1 cellular context compared by ENCODE assay signal in the genomic region with DNA sequence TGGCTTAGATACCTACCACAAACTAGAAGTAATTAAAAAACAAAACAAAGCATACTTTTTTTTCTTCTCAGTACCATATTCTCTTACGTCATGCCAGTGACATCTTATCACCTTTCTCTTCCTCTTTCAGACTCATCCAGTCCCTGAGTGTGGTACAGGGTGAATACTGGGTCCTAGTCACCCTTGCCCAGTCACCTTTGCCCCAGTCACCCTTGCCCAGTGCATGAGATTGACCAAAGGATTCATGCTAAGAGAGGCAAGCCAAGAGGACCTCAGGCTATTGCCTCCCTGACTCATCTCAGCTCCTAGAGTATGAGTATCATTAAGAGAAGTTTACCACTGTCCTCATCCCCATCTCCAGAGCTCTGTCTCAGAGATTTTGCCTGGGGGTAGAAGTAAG.
TF ChIP-seq lines count a peak whose summit lies in the region.

No MANE protein-coding gene starts in this region.

TF ChIP-seq in GM12878, 131 proteins besides CTCF, POLR2A, EP300 and RAD21 (continued from another document):
- TF ChIP-seq, protein P1, sequence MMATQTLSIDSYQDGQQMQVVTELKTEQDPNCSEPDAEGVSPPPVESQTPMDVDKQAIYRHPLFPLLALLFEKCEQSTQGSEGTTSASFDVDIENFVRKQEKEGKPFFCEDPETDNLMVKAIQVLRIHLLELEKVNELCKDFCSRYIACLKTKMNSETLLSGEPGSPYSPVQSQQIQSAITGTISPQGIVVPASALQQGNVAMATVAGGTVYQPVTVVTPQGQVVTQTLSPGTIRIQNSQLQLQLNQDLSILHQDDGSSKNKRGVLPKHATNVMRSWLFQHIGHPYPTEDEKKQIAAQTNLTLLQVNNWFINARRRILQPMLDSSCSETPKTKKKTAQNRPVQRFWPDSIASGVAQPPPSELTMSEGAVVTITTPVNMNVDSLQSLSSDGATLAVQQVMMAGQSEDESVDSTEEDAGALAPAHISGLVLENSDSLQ (IDR thresholded peaks at IDR 0.05): 0 out of 2 replicates have a peak, but pooled peaks have one; percentile 9
- TF ChIP-seq GATAD2B (conservative IDR thresholded peaks at IDR 0.05; ENCODE audit: low read depth): no peak
- TF ChIP-seq STAT1 (conservative IDR thresholded peaks at IDR 0.05): no peak
- TF ChIP-seq SMC3 (IDR thresholded peaks at IDR 0.05; ENCODE audit: borderline replicate concordance, low read length): no peak
- TF ChIP-seq RUNX3 (IDR thresholded peaks at IDR 0.05; ENCODE audit: low read length): no peak
- TF ChIP-seq, protein P2, sequence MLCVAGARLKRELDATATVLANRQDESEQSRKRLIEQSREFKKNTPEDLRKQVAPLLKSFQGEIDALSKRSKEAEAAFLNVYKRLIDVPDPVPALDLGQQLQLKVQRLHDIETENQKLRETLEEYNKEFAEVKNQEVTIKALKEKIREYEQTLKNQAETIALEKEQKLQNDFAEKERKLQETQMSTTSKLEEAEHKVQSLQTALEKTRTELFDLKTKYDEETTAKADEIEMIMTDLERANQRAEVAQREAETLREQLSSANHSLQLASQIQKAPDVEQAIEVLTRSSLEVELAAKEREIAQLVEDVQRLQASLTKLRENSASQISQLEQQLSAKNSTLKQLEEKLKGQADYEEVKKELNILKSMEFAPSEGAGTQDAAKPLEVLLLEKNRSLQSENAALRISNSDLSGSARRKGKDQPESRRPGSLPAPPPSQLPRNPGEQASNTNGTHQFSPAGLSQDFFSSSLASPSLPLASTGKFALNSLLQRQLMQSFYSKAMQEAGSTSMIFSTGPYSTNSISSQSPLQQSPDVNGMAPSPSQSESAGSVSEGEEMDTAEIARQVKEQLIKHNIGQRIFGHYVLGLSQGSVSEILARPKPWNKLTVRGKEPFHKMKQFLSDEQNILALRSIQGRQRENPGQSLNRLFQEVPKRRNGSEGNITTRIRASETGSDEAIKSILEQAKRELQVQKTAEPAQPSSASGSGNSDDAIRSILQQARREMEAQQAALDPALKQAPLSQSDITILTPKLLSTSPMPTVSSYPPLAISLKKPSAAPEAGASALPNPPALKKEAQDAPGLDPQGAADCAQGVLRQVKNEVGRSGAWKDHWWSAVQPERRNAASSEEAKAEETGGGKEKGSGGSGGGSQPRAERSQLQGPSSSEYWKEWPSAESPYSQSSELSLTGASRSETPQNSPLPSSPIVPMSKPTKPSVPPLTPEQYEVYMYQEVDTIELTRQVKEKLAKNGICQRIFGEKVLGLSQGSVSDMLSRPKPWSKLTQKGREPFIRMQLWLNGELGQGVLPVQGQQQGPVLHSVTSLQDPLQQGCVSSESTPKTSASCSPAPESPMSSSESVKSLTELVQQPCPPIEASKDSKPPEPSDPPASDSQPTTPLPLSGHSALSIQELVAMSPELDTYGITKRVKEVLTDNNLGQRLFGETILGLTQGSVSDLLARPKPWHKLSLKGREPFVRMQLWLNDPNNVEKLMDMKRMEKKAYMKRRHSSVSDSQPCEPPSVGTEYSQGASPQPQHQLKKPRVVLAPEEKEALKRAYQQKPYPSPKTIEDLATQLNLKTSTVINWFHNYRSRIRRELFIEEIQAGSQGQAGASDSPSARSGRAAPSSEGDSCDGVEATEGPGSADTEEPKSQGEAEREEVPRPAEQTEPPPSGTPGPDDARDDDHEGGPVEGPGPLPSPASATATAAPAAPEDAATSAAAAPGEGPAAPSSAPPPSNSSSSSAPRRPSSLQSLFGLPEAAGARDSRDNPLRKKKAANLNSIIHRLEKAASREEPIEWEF (IDR thresholded peaks at IDR 0.05; ENCODE audit: insufficient replicate concordance, low read depth, low read length): no peak
- no peak; the same call in 1 of the 2 replicates for TF ChIP-seq BMI1 (IDR thresholded peaks at IDR 0.05; ENCODE audit: borderline replicate concordance)
- TF ChIP-seq IRF4 (IDR thresholded peaks at IDR 0.05; ENCODE audit: low read depth, low read length): 0 out of 2 replicates have a peak, but pooled peaks have one; percentile 43
- TF ChIP-seq, protein P3, sequence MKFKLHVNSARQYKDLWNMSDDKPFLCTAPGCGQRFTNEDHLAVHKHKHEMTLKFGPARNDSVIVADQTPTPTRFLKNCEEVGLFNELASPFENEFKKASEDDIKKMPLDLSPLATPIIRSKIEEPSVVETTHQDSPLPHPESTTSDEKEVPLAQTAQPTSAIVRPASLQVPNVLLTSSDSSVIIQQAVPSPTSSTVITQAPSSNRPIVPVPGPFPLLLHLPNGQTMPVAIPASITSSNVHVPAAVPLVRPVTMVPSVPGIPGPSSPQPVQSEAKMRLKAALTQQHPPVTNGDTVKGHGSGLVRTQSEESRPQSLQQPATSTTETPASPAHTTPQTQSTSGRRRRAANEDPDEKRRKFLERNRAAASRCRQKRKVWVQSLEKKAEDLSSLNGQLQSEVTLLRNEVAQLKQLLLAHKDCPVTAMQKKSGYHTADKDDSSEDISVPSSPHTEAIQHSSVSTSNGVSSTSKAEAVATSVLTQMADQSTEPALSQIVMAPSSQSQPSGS (IDR thresholded peaks at IDR 0.05; ENCODE audit: low read length): 0 out of 2 replicates have a peak, but pooled peaks have one; percentile 37
- no peak for TF ChIP-seq TCF3 (IDR thresholded peaks at IDR 0.05; ENCODE audit: borderline replicate concordance, insufficient read depth, low read depth, low read length)
- TF ChIP-seq CHD4 (IDR thresholded peaks at IDR 0.05): no peak
- no peak for TF ChIP-seq NFIC (IDR thresholded peaks at IDR 0.05; ENCODE audit: low read depth, low read length)
- no peak for TF ChIP-seq TARDBP (IDR thresholded peaks at IDR 0.05; ENCODE audit: borderline replicate concordance)
- TF ChIP-seq IKZF1 (conservative IDR thresholded peaks at IDR 0.05): peak; percentile 55
- no peak for TF ChIP-seq SIN3A (IDR thresholded peaks at IDR 0.05; ENCODE audit: low read depth, low read length)
- TF ChIP-seq HDAC6 (IDR thresholded peaks at IDR 0.05; ENCODE audit: unreplicated experiment): no peak
- TF ChIP-seq ESRRA (IDR thresholded peaks at IDR 0.05; ENCODE audit: low read length): no peak
- no peak for TF ChIP-seq RCOR1 (conservative IDR thresholded peaks at IDR 0.05; ENCODE audit: low read depth, low read length)
